1 cellular context compared by ENCODE assay signal in the genomic region with DNA sequence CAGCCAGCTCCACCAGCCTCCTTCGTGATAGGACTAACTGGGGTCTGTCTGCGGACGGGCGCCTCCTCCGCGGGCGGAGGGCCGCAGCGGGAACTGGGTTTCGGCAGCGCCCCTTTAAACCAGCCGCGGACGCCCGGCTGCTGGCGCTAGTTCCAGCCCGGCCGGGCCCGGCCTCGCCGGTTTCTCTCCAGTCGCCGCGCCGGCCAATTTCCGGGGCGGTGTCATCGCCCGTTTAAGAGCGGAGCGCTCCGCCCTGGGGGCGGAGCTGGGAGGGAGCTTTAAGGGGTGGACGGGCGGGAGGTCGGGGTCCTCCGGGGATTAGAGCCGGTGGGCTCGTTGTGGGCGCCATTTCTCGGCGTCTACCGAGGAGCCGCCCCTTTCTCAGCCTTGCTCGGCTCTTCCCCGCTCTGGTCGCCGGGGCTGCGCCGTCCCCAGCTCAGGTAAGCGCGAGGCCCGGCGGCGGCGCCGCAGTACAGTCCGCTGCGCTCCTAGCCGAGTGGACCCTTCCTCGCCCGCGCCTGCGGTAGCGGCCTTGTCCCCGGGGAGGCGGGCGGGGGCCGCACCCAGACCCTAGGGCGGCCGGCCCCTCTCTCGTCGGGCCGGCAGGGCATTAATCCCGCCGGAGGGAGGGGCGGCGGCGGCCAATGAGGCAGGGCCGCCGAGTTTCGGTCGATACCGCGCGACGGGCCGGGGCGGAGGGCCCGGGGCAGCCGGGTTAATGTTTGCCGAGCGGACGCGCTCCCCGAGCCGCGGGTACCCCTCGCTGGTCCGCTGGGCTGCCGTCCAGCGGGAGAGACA.
TF ChIP-seq lines count a peak whose summit lies in the region.

A gene (plus strand): TSS at position 307 of the 798 bp plus-strand sequence. CDS start 6,008 bp downstream, outside the sequence.

TF ChIP-seq in K562, 482 proteins besides CTCF, POLR2A, EP300 and RAD21 (continued from another document and continues in another):
- TF ChIP-seq, protein P1, sequence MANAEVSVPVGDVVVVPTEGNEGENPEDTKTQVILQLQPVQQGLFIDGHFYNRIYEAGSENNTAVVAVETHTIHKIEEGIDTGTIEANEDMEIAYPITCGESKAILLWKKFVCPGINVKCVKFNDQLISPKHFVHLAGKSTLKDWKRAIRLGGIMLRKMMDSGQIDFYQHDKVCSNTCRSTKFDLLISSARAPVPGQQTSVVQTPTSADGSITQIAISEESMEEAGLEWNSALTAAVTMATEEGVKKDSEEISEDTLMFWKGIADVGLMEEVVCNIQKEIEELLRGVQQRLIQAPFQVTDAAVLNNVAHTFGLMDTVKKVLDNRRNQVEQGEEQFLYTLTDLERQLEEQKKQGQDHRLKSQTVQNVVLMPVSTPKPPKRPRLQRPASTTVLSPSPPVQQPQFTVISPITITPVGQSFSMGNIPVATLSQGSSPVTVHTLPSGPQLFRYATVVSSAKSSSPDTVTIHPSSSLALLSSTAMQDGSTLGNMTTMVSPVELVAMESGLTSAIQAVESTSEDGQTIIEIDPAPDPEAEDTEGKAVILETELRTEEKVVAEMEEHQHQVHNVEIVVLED (CRISPR knock-in tag; IDR thresholded peaks at IDR 0.05): no peak
- TF ChIP-seq ERF (CRISPR knock-in tag; IDR thresholded peaks at IDR 0.05) (no peak), ELF2 (CRISPR knock-in tag; IDR thresholded peaks at IDR 0.05) (no peak), CBFA2T2 (conservative IDR thresholded peaks at IDR 0.05) (no peak), ZNF133 (CRISPR knock-in tag; IDR thresholded peaks at IDR 0.05) (no peak), GATAD2A (IDR thresholded peaks at IDR 0.05) (0 out of 2 replicates have a peak, but pooled peaks have one; percentile 22), PCBP1 (IDR thresholded peaks at IDR 0.05; ENCODE audit: low read depth, low read length, poor library complexity, severe bottlenecking) (peak; percentile 77), YY1 (IDR thresholded peaks at IDR 0.05; ENCODE audit: borderline replicate concordance in 1 of 3, control insufficient read depth in 1 of 3, extremely low read depth in 1 of 3, insufficient read depth in 3 of 3, insufficient read length in 1 of 3, insufficient replicate concordance in 2 of 3, low read depth in 1 of 3, low read length in 2 of 3) (peak in 2 of 3 experiments; percentile 7 to 49), ZNF766 (CRISPR knock-in tag; conservative IDR thresholded peaks at IDR 0.05) (0 out of 2 replicates have a peak, but pooled peaks have one; percentile 48), ZNF695 (CRISPR knock-in tag; IDR thresholded peaks at IDR 0.05) (no peak), U2AF1 (optimal IDR thresholded peaks at IDR 0.05; ENCODE audit: low read depth, low read length) (peak; percentile 82), POLR2B (IDR thresholded peaks at IDR 0.05; ENCODE audit: low read depth, partially characterized antibody) (no peak), CREB1 (IDR thresholded peaks at IDR 0.05) (no peak), CREB1 (CRISPR knock-in tag; IDR thresholded peaks at IDR 0.05) (peak; percentile 43; the same call in 1 of the 2 replicates), RNF2 (IDR thresholded peaks at IDR 0.05) (peak; percentile 77), ZNF253 (CRISPR knock-in tag; conservative IDR thresholded peaks at IDR 0.05) (no peak), L3MBTL2 (IDR thresholded peaks at IDR 0.05) (peak; percentile 99), NR2C2 (CRISPR knock-in tag; IDR thresholded peaks at IDR 0.05) (no peak), NR2C2 (tag; IDR thresholded peaks at IDR 0.05) (no peak), CBFB (CRISPR knock-in tag; IDR thresholded peaks at IDR 0.05) (no peak), SMAD2 (IDR thresholded peaks at IDR 0.05; ENCODE audit: low read depth, low read length) (no peak), IFI16 (CRISPR knock-in tag; IDR thresholded peaks at IDR 0.05) (no peak), EWSR1 (IDR thresholded peaks at IDR 0.05; ENCODE audit: borderline replicate concordance, low read depth, partially characterized antibody) (no peak), FOXK1 (CRISPR knock-in tag; IDR thresholded peaks at IDR 0.05; ENCODE audit: borderline replicate concordance) (peak; percentile 81; the same call in 1 of the 2 replicates), TAF1 (IDR thresholded peaks at IDR 0.05; ENCODE audit: control insufficient read depth, extremely low read depth, insufficient read depth, low read length, severe bottlenecking) (peak; percentile 9)
- TF ChIP-seq, protein P2, sequence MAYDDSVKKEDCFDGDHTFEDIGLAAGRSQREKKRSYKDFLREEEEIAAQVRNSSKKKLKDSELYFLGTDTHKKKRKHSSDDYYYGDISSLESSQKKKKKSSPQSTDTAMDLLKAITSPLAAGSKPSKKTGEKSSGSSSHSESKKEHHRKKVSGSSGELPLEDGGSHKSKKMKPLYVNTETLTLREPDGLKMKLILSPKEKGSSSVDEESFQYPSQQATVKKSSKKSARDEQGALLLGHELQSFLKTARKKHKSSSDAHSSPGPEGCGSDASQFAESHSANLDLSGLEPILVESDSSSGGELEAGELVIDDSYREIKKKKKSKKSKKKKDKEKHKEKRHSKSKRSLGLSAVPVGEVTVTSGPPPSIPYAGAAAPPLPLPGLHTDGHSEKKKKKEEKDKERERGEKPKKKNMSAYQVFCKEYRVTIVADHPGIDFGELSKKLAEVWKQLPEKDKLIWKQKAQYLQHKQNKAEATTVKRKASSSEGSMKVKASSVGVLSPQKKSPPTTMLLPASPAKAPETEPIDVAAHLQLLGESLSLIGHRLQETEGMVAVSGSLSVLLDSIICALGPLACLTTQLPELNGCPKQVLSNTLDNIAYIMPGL (CRISPR knock-in tag; IDR thresholded peaks at IDR 0.05): peak; percentile 57; the same call in 1 of the 2 replicates
- TF ChIP-seq, protein P3, sequence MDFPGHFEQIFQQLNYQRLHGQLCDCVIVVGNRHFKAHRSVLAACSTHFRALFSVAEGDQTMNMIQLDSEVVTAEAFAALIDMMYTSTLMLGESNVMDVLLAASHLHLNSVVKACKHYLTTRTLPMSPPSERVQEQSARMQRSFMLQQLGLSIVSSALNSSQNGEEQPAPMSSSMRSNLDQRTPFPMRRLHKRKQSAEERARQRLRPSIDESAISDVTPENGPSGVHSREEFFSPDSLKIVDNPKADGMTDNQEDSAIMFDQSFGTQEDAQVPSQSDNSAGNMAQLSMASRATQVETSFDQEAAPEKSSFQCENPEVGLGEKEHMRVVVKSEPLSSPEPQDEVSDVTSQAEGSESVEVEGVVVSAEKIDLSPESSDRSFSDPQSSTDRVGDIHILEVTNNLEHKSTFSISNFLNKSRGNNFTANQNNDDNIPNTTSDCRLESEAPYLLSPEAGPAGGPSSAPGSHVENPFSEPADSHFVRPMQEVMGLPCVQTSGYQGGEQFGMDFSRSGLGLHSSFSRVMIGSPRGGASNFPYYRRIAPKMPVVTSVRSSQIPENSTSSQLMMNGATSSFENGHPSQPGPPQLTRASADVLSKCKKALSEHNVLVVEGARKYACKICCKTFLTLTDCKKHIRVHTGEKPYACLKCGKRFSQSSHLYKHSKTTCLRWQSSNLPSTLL (IDR thresholded peaks at IDR 0.05): peak; percentile 46; the same call in 1 of the 2 replicates
- TF ChIP-seq, protein P4, sequence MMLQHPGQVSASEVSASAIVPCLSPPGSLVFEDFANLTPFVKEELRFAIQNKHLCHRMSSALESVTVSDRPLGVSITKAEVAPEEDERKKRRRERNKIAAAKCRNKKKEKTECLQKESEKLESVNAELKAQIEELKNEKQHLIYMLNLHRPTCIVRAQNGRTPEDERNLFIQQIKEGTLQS (IDR thresholded peaks at IDR 0.05): no peak
- TF ChIP-seq, protein P4 (CRISPR knock-in tag; conservative IDR thresholded peaks at IDR 0.05): peak; percentile 89
- TF ChIP-seq, protein P5, sequence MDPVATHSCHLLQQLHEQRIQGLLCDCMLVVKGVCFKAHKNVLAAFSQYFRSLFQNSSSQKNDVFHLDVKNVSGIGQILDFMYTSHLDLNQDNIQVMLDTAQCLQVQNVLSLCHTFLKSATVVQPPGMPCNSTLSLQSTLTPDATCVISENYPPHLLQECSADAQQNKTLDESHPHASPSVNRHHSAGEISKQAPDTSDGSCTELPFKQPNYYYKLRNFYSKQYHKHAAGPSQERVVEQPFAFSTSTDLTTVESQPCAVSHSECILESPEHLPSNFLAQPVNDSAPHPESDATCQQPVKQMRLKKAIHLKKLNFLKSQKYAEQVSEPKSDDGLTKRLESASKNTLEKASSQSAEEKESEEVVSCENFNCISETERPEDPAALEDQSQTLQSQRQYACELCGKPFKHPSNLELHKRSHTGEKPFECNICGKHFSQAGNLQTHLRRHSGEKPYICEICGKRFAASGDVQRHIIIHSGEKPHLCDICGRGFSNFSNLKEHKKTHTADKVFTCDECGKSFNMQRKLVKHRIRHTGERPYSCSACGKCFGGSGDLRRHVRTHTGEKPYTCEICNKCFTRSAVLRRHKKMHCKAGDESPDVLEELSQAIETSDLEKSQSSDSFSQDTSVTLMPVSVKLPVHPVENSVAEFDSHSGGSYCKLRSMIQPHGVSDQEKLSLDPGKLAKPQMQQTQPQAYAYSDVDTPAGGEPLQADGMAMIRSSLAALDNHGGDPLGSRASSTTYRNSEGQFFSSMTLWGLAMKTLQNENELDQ (CRISPR knock-in tag; IDR thresholded peaks at IDR 0.05; ENCODE audit: borderline replicate concordance): peak; percentile 73; the same call in 1 of the 2 replicates
- TF ChIP-seq, protein P6, sequence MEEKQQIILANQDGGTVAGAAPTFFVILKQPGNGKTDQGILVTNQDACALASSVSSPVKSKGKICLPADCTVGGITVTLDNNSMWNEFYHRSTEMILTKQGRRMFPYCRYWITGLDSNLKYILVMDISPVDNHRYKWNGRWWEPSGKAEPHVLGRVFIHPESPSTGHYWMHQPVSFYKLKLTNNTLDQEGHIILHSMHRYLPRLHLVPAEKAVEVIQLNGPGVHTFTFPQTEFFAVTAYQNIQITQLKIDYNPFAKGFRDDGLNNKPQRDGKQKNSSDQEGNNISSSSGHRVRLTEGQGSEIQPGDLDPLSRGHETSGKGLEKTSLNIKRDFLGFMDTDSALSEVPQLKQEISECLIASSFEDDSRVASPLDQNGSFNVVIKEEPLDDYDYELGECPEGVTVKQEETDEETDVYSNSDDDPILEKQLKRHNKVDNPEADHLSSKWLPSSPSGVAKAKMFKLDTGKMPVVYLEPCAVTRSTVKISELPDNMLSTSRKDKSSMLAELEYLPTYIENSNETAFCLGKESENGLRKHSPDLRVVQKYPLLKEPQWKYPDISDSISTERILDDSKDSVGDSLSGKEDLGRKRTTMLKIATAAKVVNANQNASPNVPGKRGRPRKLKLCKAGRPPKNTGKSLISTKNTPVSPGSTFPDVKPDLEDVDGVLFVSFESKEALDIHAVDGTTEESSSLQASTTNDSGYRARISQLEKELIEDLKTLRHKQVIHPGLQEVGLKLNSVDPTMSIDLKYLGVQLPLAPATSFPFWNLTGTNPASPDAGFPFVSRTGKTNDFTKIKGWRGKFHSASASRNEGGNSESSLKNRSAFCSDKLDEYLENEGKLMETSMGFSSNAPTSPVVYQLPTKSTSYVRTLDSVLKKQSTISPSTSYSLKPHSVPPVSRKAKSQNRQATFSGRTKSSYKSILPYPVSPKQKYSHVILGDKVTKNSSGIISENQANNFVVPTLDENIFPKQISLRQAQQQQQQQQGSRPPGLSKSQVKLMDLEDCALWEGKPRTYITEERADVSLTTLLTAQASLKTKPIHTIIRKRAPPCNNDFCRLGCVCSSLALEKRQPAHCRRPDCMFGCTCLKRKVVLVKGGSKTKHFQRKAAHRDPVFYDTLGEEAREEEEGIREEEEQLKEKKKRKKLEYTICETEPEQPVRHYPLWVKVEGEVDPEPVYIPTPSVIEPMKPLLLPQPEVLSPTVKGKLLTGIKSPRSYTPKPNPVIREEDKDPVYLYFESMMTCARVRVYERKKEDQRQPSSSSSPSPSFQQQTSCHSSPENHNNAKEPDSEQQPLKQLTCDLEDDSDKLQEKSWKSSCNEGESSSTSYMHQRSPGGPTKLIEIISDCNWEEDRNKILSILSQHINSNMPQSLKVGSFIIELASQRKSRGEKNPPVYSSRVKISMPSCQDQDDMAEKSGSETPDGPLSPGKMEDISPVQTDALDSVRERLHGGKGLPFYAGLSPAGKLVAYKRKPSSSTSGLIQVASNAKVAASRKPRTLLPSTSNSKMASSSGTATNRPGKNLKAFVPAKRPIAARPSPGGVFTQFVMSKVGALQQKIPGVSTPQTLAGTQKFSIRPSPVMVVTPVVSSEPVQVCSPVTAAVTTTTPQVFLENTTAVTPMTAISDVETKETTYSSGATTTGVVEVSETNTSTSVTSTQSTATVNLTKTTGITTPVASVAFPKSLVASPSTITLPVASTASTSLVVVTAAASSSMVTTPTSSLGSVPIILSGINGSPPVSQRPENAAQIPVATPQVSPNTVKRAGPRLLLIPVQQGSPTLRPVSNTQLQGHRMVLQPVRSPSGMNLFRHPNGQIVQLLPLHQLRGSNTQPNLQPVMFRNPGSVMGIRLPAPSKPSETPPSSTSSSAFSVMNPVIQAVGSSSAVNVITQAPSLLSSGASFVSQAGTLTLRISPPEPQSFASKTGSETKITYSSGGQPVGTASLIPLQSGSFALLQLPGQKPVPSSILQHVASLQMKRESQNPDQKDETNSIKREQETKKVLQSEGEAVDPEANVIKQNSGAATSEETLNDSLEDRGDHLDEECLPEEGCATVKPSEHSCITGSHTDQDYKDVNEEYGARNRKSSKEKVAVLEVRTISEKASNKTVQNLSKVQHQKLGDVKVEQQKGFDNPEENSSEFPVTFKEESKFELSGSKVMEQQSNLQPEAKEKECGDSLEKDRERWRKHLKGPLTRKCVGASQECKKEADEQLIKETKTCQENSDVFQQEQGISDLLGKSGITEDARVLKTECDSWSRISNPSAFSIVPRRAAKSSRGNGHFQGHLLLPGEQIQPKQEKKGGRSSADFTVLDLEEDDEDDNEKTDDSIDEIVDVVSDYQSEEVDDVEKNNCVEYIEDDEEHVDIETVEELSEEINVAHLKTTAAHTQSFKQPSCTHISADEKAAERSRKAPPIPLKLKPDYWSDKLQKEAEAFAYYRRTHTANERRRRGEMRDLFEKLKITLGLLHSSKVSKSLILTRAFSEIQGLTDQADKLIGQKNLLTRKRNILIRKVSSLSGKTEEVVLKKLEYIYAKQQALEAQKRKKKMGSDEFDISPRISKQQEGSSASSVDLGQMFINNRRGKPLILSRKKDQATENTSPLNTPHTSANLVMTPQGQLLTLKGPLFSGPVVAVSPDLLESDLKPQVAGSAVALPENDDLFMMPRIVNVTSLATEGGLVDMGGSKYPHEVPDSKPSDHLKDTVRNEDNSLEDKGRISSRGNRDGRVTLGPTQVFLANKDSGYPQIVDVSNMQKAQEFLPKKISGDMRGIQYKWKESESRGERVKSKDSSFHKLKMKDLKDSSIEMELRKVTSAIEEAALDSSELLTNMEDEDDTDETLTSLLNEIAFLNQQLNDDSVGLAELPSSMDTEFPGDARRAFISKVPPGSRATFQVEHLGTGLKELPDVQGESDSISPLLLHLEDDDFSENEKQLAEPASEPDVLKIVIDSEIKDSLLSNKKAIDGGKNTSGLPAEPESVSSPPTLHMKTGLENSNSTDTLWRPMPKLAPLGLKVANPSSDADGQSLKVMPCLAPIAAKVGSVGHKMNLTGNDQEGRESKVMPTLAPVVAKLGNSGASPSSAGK (IDR thresholded peaks at IDR 0.05): peak; percentile 99
